In the genomic region with DNA sequence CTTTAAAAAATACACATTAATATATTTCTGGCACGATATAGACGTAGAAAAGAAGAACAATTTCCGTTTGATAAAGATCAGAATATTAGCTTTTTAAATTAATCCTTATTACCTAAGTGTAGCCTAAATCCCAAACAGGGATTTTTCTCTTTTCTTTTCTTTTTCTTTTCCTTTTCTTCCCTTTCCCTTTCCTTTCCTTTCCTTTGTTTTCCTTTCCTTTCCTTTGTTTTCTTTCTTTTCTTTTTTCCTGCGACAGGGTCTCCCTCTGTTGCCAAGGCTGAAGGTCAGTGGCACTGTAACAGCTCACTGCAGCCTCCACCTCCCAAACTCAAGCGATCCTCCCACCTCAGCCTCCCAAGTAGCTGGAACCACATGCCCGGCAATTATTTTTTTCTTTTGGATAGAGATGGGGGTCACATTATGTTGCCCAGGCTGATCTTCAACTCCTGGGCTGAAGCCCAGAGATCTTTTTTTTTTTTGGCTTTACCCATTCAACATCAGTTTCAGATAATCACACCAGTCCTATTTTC, we compare ENCODE assay signal across 10 cellular contexts. TPM values are rescaled to one million over a fixed set of nuclear protein-coding genes. Genes with fewer than 3 reads are reported as not detected.
A peak's percentile ranks its signal among the peaks of the same experiment; 100 is the strongest.
DNase-seq lines count a peak whose midpoint lies in the region; ATAC-seq, FAIRE-seq and TF ChIP-seq lines count a peak whose summit lies in the region.
"Had no signal": no experiment of that assay in that cellular context is flagged by ENCODE, and none has a peak within 500 bp of the region (broad histone marks: within the 10 kb centered on the region; RNA-seq: fewer than 3 reads in every experiment).

No MANE protein-coding gene starts in this region.

- DNase-seq in right atrium auricular region (ENCODE audit: low spot score) (no peak), Right ventricle myocardium superior (no peak), K562 (ENCODE audit: extremely low read depth in 1 of 4, low spot score in 3 of 4) (no peak), NCI-H2196 treated with DMSO at 0.1 percent for 48 hours (lab: John Stamatoyannopoulos, UW; ENCODE audit: unreplicated experiment) (no peak)
- DNase-seq in stimulated activated CD4-positive, alpha-beta T cell treated with anti-CD3 and anti-CD28 coated beads, Interleukin-4, amount 100 ng/mL, for 4 hours = no peak
- DNase-seq: naive B cell, NCI-H526 treated with DMSO at 0.1 percent for 48 hours had no signal

- in situ Hi-C loops in K562 (cut with MboI) = no loop called here

- H3K4me2 ChIP-seq in K562 (ENCODE audit: insufficient read depth, low read length) = no peak overlapping the region

- no peaks in the 10 kb centered on the region for H3K36me3 ChIP-seq in right atrium auricular region
- no peaks in the 10 kb centered on the region for H3K36me3 ChIP-seq in K562 (ENCODE audit: control insufficient read depth, insufficient read depth, low read length)
- H3K36me3 ChIP-seq in muscle layer of duodenum (ENCODE audit: control insufficient read depth in 1 of 2, insufficient read depth in 2 of 2, low read length in 2 of 2) = no peaks in the 10 kb centered on the region

- WGBS in K562 (ENCODE audit: insufficient coverage, low coverage, missing lambda C conversion rate) = 25% methylated on average over 5 of the region's 6 CpGs

- H2AFZ ChIP-seq in K562 (ENCODE audit: low read depth, low read length) = no peak overlapping the region

- ATAC-seq in Right ventricle myocardium superior (ENCODE audit: poor library complexity) (no peak), K562 (no peak), GM18858 (IDR thresholded peaks at IDR 0.05; ENCODE audit: unreplicated experiment) (no peak), GM19455 (IDR thresholded peaks at IDR 0.05; ENCODE audit: unreplicated experiment) (no peak)

- H3K27ac ChIP-seq in right atrium auricular region (peak overlapping the region; percentile 89 to 100), K562 (ENCODE audit: extremely low read depth, low read depth, low read length) (no peak overlapping the region), muscle layer of duodenum (ENCODE audit: low read length) (peak overlapping the region; percentile 98)

- no peaks in the 10 kb centered on the region for H3K27me3 ChIP-seq in right atrium auricular region
- no peaks in the 10 kb centered on the region for H3K27me3 ChIP-seq in K562 (ENCODE audit: control insufficient read depth in 2 of 2, insufficient read depth in 2 of 2, low read length in 2 of 2)
- no peaks in the 10 kb centered on the region for H3K27me3 ChIP-seq in muscle layer of duodenum (ENCODE audit: low read depth, low read length)

- H3K4me3 ChIP-seq in right atrium auricular region = peak overlapping the region in 1 of 2 donors; percentile 40
- no peak overlapping the region for H3K4me3 ChIP-seq in K562
- peak overlapping the region; percentile 46 to 93 for H3K4me3 ChIP-seq in muscle layer of duodenum (ENCODE audit: low read depth in 1 of 2, low read length in 2 of 2)

- peaks cover 14% of the 10 kb centered on the region; the same call in 2 of the 3 replicates for H3K79me2 ChIP-seq in K562 (ENCODE audit: control insufficient read depth, insufficient read depth, low read length)

- H3K9me1 ChIP-seq in K562 (ENCODE audit: control insufficient read depth, insufficient read depth, low read length) = no peaks in the 10 kb centered on the region

- CTCF ChIA-PET in K562 (lab: Yijun Ruan, JAX; ENCODE audit: low intra/inter-chr PET ratio) = no interaction called here

- TF ChIP-seq CTCF in right atrium auricular region (IDR thresholded peaks at IDR 0.05) (no peak), K562 (IDR thresholded peaks at IDR 0.05 in 2 of 3, conservative IDR thresholded peaks at IDR 0.05 in 1 of 3; ENCODE audit: insufficient read depth in 2 of 3, low read depth in 1 of 3, low read length in 3 of 3) (no peak)

- TF ChIP-seq POLR2A in K562 (conservative IDR thresholded peaks at IDR 0.05) = no peak

- no peaks in the 10 kb centered on the region for H4K20me1 ChIP-seq in K562 (replicated peaks; ENCODE audit: control insufficient read depth, insufficient read depth, low read length)

- POLR2A ChIA-PET in K562 (lab: Yijun Ruan, JAX) = no interaction called here

- intact Hi-C loops in Right ventricle myocardium superior (cut with DNase I) (no loop called here), K562 (cut with micrococcal nuclease) (no loop called here)

- H3K9me3 ChIP-seq in right atrium auricular region (no peaks in the 10 kb centered on the region), K562 (replicated peaks; ENCODE audit: control insufficient read depth, insufficient read depth, low read depth, low read length) (no peaks in the 10 kb centered on the region), muscle layer of duodenum (ENCODE audit: control insufficient read depth in 1 of 2, low read length in 2 of 2) (no peaks in the 10 kb centered on the region)

- TF ChIP-seq EP300 in K562 (IDR thresholded peaks at IDR 0.05; ENCODE audit: low read length) = no peak

- H3K9ac ChIP-seq in K562 (ENCODE audit: insufficient read depth in 1 of 2, low read depth in 2 of 2, low read length in 2 of 2) = no peak overlapping the region

- no peak for FAIRE-seq in K562 (lab: Jason Lieb, UNC)

- H3K4me1 ChIP-seq in right atrium auricular region (peaks cover 0 to 37% of the 10 kb centered on the region in 2 donors), K562 (replicated peaks in 1 of 2; ENCODE audit: control insufficient read depth in 2 of 2, insufficient read depth in 2 of 2, low read length in 2 of 2) (peaks cover 0 to 5% of the 10 kb centered on the region in 2 experiments; a peak in 2 of 5 replicates), muscle layer of duodenum (ENCODE audit: control insufficient read depth in 1 of 2, insufficient read depth in 2 of 2, low read length in 2 of 2) (peaks cover 4 to 29% of the 10 kb centered on the region in 2 donors)

- TF ChIP-seq RAD21 in K562 (CRISPR knock-in tag; conservative IDR thresholded peaks at IDR 0.05 in 1 of 2, IDR thresholded peaks at IDR 0.05 in 1 of 2) = no peak

- BruUV-seq in K562 (replicated peaks; lab: Mats Ljungman, UMichigan) = no TSS peak

RNA-seq across cellular contexts. Expression of gene USF3, which starts 1.8 kb away (rescaled TPM):
- 10 to 100 TPM; 16.2 to 20.8 TPM for total RNA-seq in right atrium auricular region
- 12.7 TPM for total RNA-seq in Right ventricle myocardium superior
- total RNA-seq in K562 (2011; cell fraction: chromatin; rRNA removed; ENCODE audit: low replicate concordance) = 2.4 and 8.4 TPM in 2 replicates
- 1.5 and 2.6 TPM in 2 replicates for total RNA-seq in K562 (2011; cell fraction: nucleolus; rRNA removed)
- total RNA-seq in K562 (2011; cell fraction: nucleoplasm; rRNA removed) = 2.9 and 5.5 TPM in 2 replicates
- 2.3 and 2.4 TPM in 2 replicates for total RNA-seq in K562 (2014; rRNA removed)
- total RNA-seq in K562 (2014; rRNA removed; fragmentation: Illumina TruSeq; extraction: Trizol) = 3.1 and 3.7 TPM in 2 replicates
- total RNA-seq in K562 (2015; rRNA removed; fragmentation: Illumina TruSeq; extraction: Trizol) = 4.4 and 4.7 TPM in 2 replicates
- 3.9 and 4.4 TPM in 2 replicates for total RNA-seq in K562 (2021)
- polyA plus RNA-seq in K562 (2011; rRNA removed) = 4.9 and 6.9 TPM in 2 replicates
- polyA plus RNA-seq in K562 (2011; cell fraction: cytosol; rRNA removed) = 3.2 and 4.0 TPM in 2 replicates
- polyA plus RNA-seq in K562 (2011; cell fraction: nucleus; rRNA removed) = 2.8 and 2.9 TPM in 2 replicates
- 1.4 and 1.6 TPM in 2 replicates for polyA plus RNA-seq in K562 (2012)
- polyA plus RNA-seq in K562 (2014; fragmentation: Illumina TruSeq; extraction: Trizol) = 2.9 and 3.1 TPM in 2 replicates
- polyA plus RNA-seq in K562 (2014; fragmentation: Nextera tagmentation; extraction: Ambion mirVana) = 1 to 10 TPM; 1.4 to 1.7 TPM
- polyA plus RNA-seq in K562 (2014; rRNA removed) = 2.1 and 3.1 TPM in 2 replicates
- polyA minus RNA-seq in K562 (2011; rRNA and poly(A)+ RNA removed) = 14.1 and 15.5 TPM in 2 replicates
- 4.2 and 5.3 TPM in 2 replicates for polyA minus RNA-seq in K562 (2011; cell fraction: cytosol; rRNA and poly(A)+ RNA removed)
- 2.8 and 4.8 TPM in 2 replicates for polyA minus RNA-seq in K562 (2011; cell fraction: nucleus; rRNA and poly(A)+ RNA removed)

RNA-seq across cellular contexts. Expression of gene NAA50, which starts 47.8 kb away (rescaled TPM):
- total RNA-seq in right atrium auricular region (10 to 100 TPM; 49.3 to 77.8 TPM), Right ventricle myocardium superior (77.5 TPM), K562 (2014; rRNA removed) (301 and 342 TPM in 2 replicates), K562 (2014; rRNA removed; fragmentation: Illumina TruSeq; extraction: Trizol) (112 and 137 TPM in 2 replicates), K562 (2015; rRNA removed; fragmentation: Illumina TruSeq; extraction: Trizol) (97.2 and 99.8 TPM in 2 replicates), K562 (2021) (144 and 147 TPM in 2 replicates)
- 8.5 and 23.5 TPM in 2 replicates for total RNA-seq in K562 (2011; cell fraction: chromatin; rRNA removed; ENCODE audit: low replicate concordance)
- total RNA-seq in K562 (2011; cell fraction: nucleolus; rRNA removed) = 3.6 and 4.8 TPM in 2 replicates
- total RNA-seq in K562 (2011; cell fraction: nucleoplasm; rRNA removed) = 9.6 and 23.1 TPM in 2 replicates
- polyA plus RNA-seq in K562 (2011; rRNA removed) (60.4 and 81.8 TPM in 2 replicates), K562 (2014; fragmentation: Illumina TruSeq; extraction: Trizol) (142 and 144 TPM in 2 replicates), K562 (2014; fragmentation: Nextera tagmentation; extraction: Ambion mirVana) (10 to 100 TPM; 40.0 to 58.6 TPM), K562 (2014; rRNA removed) (112 and 120 TPM in 2 replicates)
- 31.6 and 68.5 TPM in 2 replicates for polyA plus RNA-seq in K562 (2011; cell fraction: cytosol; rRNA removed)
- polyA plus RNA-seq in K562 (2011; cell fraction: nucleus; rRNA removed) = 17.3 and 23.6 TPM in 2 replicates
- polyA plus RNA-seq in K562 (2012) = 69.4 and 132 TPM in 2 replicates
- 92.5 and 112 TPM in 2 replicates for polyA minus RNA-seq in K562 (2011; rRNA and poly(A)+ RNA removed)
- 39.0 and 60.6 TPM in 2 replicates for polyA minus RNA-seq in K562 (2011; cell fraction: cytosol; rRNA and poly(A)+ RNA removed)
- polyA minus RNA-seq in K562 (2011; cell fraction: nucleus; rRNA and poly(A)+ RNA removed) = 15.3 and 15.8 TPM in 2 replicates

RNA-seq across cellular contexts. Expression of gene ATP6V1A, which starts 48.6 kb away (rescaled TPM):
- 10 to 100 TPM; 19.1 to 21.7 TPM for total RNA-seq in right atrium auricular region
- 17.9 TPM for total RNA-seq in Right ventricle myocardium superior
- total RNA-seq in K562 (2011; cell fraction: chromatin; rRNA removed; ENCODE audit: low replicate concordance) = 12.3 and 25.3 TPM in 2 replicates
- total RNA-seq in K562 (2011; cell fraction: nucleolus; rRNA removed) = 6.3 and 7.0 TPM in 2 replicates
- 14.1 and 21.8 TPM in 2 replicates for total RNA-seq in K562 (2011; cell fraction: nucleoplasm; rRNA removed)
- 29.7 and 33.3 TPM in 2 replicates for total RNA-seq in K562 (2014; rRNA removed)
- 54.9 and 59.5 TPM in 2 replicates for total RNA-seq in K562 (2014; rRNA removed; fragmentation: Illumina TruSeq; extraction: Trizol)
- total RNA-seq in K562 (2015; rRNA removed; fragmentation: Illumina TruSeq; extraction: Trizol) = 41.7 and 44.8 TPM in 2 replicates
- total RNA-seq in K562 (2021) = 57.1 and 60.7 TPM in 2 replicates
- 38.4 and 55.4 TPM in 2 replicates for polyA plus RNA-seq in K562 (2011; rRNA removed)
- 11.2 and 19.0 TPM in 2 replicates for polyA plus RNA-seq in K562 (2011; cell fraction: cytosol; rRNA removed)
- polyA plus RNA-seq in K562 (2011; cell fraction: nucleus; rRNA removed) = 6.4 and 10.0 TPM in 2 replicates
- 13.1 and 19.0 TPM in 2 replicates for polyA plus RNA-seq in K562 (2012)
- 30.6 and 35.3 TPM in 2 replicates for polyA plus RNA-seq in K562 (2014; fragmentation: Illumina TruSeq; extraction: Trizol)
- 10 to 100 TPM; 29.7 to 39.9 TPM for polyA plus RNA-seq in K562 (2014; fragmentation: Nextera tagmentation; extraction: Ambion mirVana)
- 23.6 and 28.2 TPM in 2 replicates for polyA plus RNA-seq in K562 (2014; rRNA removed)
- polyA minus RNA-seq in K562 (2011; rRNA and poly(A)+ RNA removed) = 107 and 113 TPM in 2 replicates
- 24.8 and 36.2 TPM in 2 replicates for polyA minus RNA-seq in K562 (2011; cell fraction: cytosol; rRNA and poly(A)+ RNA removed)
- 4.8 and 10.3 TPM in 2 replicates for polyA minus RNA-seq in K562 (2011; cell fraction: nucleus; rRNA and poly(A)+ RNA removed)
